18 cellular contexts compared by ENCODE assay signal in genomic region chr5:72009280-72009679, GRCh38.
A peak's percentile ranks its signal among the peaks of the same experiment; 100 is the strongest.
DNase-seq lines count a peak whose midpoint lies in the region; ATAC-seq, FAIRE-seq and TF ChIP-seq lines count a peak whose summit lies in the region.
"Had no signal": no experiment of that assay in that cellular context is flagged by ENCODE, and none has a peak within 500 bp of the region (broad histone marks: within the 10 kb centered on the region; RNA-seq: fewer than 3 reads in every experiment).

No MANE protein-coding gene starts in this region.

- no peaks in the 10 kb centered on the region for H3K4me1 ChIP-seq in parathyroid adenoma
- H3K4me1 ChIP-seq in gastrocnemius medialis, result no peaks in the 10 kb centered on the region

- peaks cover 15% of the 10 kb centered on the region for H3K27me3 Mint-ChIP-seq in activated naive CD8-positive, alpha-beta T cell treated with anti-CD3 and anti-CD28 coated beads, Interleukin-2, amount 50 U/mL, for 24 hours

- H2AFZ ChIP-seq in parathyroid adenoma, result peak overlapping the region; percentile 6

- no peak overlapping the region for H3K9ac ChIP-seq in parathyroid adenoma
- H3K9ac ChIP-seq: BLaER1 had no signal

- no peak overlapping the region for H3K4me2 ChIP-seq in parathyroid adenoma (ENCODE audit: low read length)
- H3K4me2 ChIP-seq: BLaER1 had no signal

- H3K27me3 ChIP-seq in parathyroid adenoma (ENCODE audit: control insufficient read depth, insufficient read depth, low read length) (no peaks in the 10 kb centered on the region), gastrocnemius medialis (no peaks in the 10 kb centered on the region)
- H3K27me3 ChIP-seq: BLaER1 had no signal

- H3K9me3 ChIP-seq in parathyroid adenoma (ENCODE audit: control insufficient read depth, low read length) (no peaks in the 10 kb centered on the region), gastrocnemius medialis (no peaks in the 10 kb centered on the region)
- H3K9me3 ChIP-seq: BLaER1 had no signal

- FAIRE-seq in islet of Langerhans (lab: Jason Lieb, UNC), result peak; percentile 71
- FAIRE-seq: HTR-8/SVneo had no signal

- intact Hi-C loops in gastrocnemius medialis (cut with DNase I; ENCODE audit: low total_unique reads), result no loop called here

- TF ChIP-seq CTCF in C4-2B (conservative IDR thresholded peaks at IDR 0.05) (no peak), VCaP (conservative IDR thresholded peaks at IDR 0.05) (no peak), parathyroid adenoma (IDR thresholded peaks at IDR 0.05) (no peak), gastrocnemius medialis (IDR thresholded peaks at IDR 0.05 in 4 of 5, conservative IDR thresholded peaks at IDR 0.05 in 1 of 5) (no peak)

- H3K4me1 Mint-ChIP-seq in activated naive CD8-positive, alpha-beta T cell treated with anti-CD3 and anti-CD28 coated beads, Interleukin-2, amount 50 U/mL, for 24 hours, result no peaks in the 10 kb centered on the region

- TF ChIP-seq POLR2A in gastrocnemius medialis (IDR thresholded peaks at IDR 0.05), result no peak

- H3K4me3 ChIP-seq in parathyroid adenoma (ENCODE audit: low read depth, low read length) (no peak overlapping the region), gastrocnemius medialis (no peak overlapping the region)
- H3K4me3 ChIP-seq: BLaER1 had no signal

- in situ Hi-C loops in gastrocnemius medialis (cut with MboI; ENCODE audit: low sequenced_read_pairs in 4 of 4), result no loop called here

- DNase-seq in NCI-H128 (lab: John Stamatoyannopoulos, UW; ENCODE audit: unreplicated experiment) (no peak), anterior cingulate cortex (lab: John Stamatoyannopoulos, UW) (no peak), gastrocnemius medialis (no peak)
- DNase-seq in activated naive CD8-positive, alpha-beta T cell treated with anti-CD3 and anti-CD28 coated beads, Interleukin-2, amount 50 U/mL, for 24 hours, result no peak
- DNase-seq: DMS153, H7, NCI-H1436, NCI-H2029, NCI-H774, RPMI8226, SIG-M5 had no signal

- H3K36me3 ChIP-seq in parathyroid adenoma (ENCODE audit: control insufficient read depth, insufficient read depth, low read length) (no peaks in the 10 kb centered on the region), gastrocnemius medialis (no peaks in the 10 kb centered on the region)
- H3K36me3 ChIP-seq: BLaER1 had no signal

- H3K36me3 Mint-ChIP-seq in activated naive CD8-positive, alpha-beta T cell treated with anti-CD3 and anti-CD28 coated beads, Interleukin-2, amount 50 U/mL, for 24 hours (ENCODE audit: low read depth), result no peaks in the 10 kb centered on the region

- no peak for ATAC-seq in gastrocnemius medialis
- ATAC-seq in activated naive CD8-positive, alpha-beta T cell treated with anti-CD3 and anti-CD28 coated beads, Interleukin-2, amount 50 U/mL, for 24 hours, result no peak

- no peak overlapping the region for H3K4me3 Mint-ChIP-seq in activated naive CD8-positive, alpha-beta T cell treated with anti-CD3 and anti-CD28 coated beads, Interleukin-2, amount 50 U/mL, for 24 hours

- H3K79me2 ChIP-seq in parathyroid adenoma, result no peaks in the 10 kb centered on the region

- H3K27ac ChIP-seq in C4-2B, result peak overlapping the region; percentile 93
- peak overlapping the region; percentile 9 for H3K27ac ChIP-seq in VCaP
- H3K27ac ChIP-seq in parathyroid adenoma, result no peak overlapping the region
- H3K27ac ChIP-seq in gastrocnemius medialis, result no peak overlapping the region
- H3K27ac ChIP-seq: BLaER1, HL-60 had no signal

- H3K9me3 Mint-ChIP-seq in activated naive CD8-positive, alpha-beta T cell treated with anti-CD3 and anti-CD28 coated beads, Interleukin-2, amount 50 U/mL, for 24 hours, result no peaks in the 10 kb centered on the region

- H3K27ac Mint-ChIP-seq in activated naive CD8-positive, alpha-beta T cell treated with anti-CD3 and anti-CD28 coated beads, Interleukin-2, amount 50 U/mL, for 24 hours, result no peak overlapping the region

Comparison
In these comparisons a context has a peak if more than half of its experiments do, and no peak if none do; other contexts are left out.
1. H3K27ac ChIP-seq: peak in C4-2B (single experiment) and VCaP (single experiment); none in parathyroid adenoma (single experiment) and gastrocnemius medialis (0 of 4).